8 cellular contexts compared by ENCODE assay signal in the genomic region with DNA sequence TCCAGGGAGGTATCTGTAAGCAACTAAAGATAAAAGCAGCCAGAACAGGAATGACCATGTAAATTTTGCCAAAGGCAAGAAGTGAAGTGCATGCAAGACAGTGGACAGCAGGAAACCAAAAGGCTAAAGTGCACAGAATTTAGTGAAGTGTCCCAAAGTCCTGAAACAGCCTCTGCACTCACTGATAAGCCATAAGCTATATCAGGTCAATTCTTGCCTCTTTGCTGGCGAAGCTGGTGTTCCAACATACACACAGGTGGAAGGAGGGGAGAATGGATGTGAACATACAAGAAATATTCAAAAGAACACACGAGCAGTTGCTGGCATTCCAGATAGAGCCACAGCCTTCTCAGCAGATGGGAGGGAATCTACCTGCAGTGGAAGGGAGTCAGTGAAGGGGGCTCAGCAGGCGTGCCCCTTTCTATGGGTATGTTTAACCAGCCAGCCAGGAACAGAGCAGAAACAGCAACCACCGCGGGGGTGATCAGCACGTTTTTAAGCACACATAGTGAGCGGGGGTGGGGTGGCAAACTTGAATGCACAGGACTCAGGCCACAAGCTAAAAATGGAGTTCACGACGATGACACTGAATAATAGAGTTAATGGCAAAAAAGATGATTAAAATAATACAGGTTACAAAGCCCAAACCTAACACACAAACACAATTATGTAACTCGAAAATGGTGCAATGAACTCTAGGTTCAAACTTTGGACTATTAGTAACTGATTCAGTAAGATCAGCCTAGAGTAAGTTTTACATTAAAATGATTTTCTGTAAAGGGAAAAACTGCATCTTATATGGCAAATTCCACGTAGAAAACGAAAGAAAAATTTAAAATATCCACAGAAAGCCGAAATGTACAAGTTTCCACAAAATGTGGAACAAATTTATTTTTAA. TPM values are rescaled to one million over a fixed set of nuclear protein-coding genes. Genes with fewer than 3 reads are reported as not detected.
DNase-seq lines count a peak whose midpoint lies in the region; ATAC-seq and TF ChIP-seq lines count a peak whose summit lies in the region.

No MANE protein-coding gene starts in this region.

- peaks cover 27% of the 10 kb centered on the region for H3K36me3 Mint-ChIP-seq in osteocyte (ENCODE audit: unreplicated experiment)

- POLR2A ChIA-PET in BJ (lab: Charles Lee) = no interaction called here

- peak overlapping the region; percentile 88 for H3K27ac Mint-ChIP-seq in osteocyte (ENCODE audit: unreplicated experiment)

- TF ChIP-seq CTCF in BJ (IDR thresholded peaks at IDR 0.05; ENCODE audit: insufficient read depth, low read depth, low read length) = no peak
- TF ChIP-seq CTCF in fibroblast of villous mesenchyme (IDR thresholded peaks at IDR 0.05; ENCODE audit: insufficient read depth, low read depth, low read length) = no peak
- no peak for TF ChIP-seq CTCF in osteocyte (IDR thresholded peaks at IDR 0.05)

- no peak for DNase-seq in BJ (ENCODE audit: low read depth)
- peak; percentile 6 for DNase-seq in HuH-7 (ENCODE audit: low spot score)
- DNase-seq in activated CD8-positive, alpha-beta memory T cell treated with anti-CD3 and anti-CD28 coated beads, Interleukin-2, amount 50 U/mL, for 4 hours = peak; percentile 44
- DNase-seq in fibroblast of villous mesenchyme (ENCODE audit: low read depth) = peak; percentile 21
- no peak for DNase-seq in osteocyte (ENCODE audit: extremely low spot score, unreplicated experiment)
- no peak for DNase-seq in stimulated activated naive CD4-positive, alpha-beta T cell treated with Interleukin-2 at 50 U/mL for 16 hours (lab: John Stamatoyannopoulos, UW)
- DNase-seq in middle frontal gyrus (ENCODE audit: extremely low spot score, low spot score) = no peak

- ATAC-seq in HG02759 (IDR thresholded peaks at IDR 0.05; ENCODE audit: unreplicated experiment) = no peak

- CTCF ChIA-PET in BJ (lab: Yijun Ruan, JAX) = interaction anchor here (0.6 to 0.7 kb wide), 2 partner anchors 21 to 33 kb away, joined by 3 read pairs; no protein-coding TSS in a partner anchor

- no peaks in the 10 kb centered on the region for H3K9me3 Mint-ChIP-seq in osteocyte (ENCODE audit: unreplicated experiment)

- H3K4me3 Mint-ChIP-seq in osteocyte (ENCODE audit: unreplicated experiment) = peak overlapping the region; percentile 88

- H3K4me3 ChIP-seq in BJ (ENCODE audit: low read depth, low read length) = peak overlapping the region; percentile 96
- peak overlapping the region; percentile 89 for H3K4me3 ChIP-seq in fibroblast of villous mesenchyme (ENCODE audit: low read depth, low read length)

- H3K4me1 Mint-ChIP-seq in osteocyte (ENCODE audit: unreplicated experiment) = peaks cover 23% of the 10 kb centered on the region

- H3K27me3 Mint-ChIP-seq in osteocyte (ENCODE audit: unreplicated experiment) = no peaks in the 10 kb centered on the region

- no peaks in the 10 kb centered on the region for H3K27me3 ChIP-seq in BJ (ENCODE audit: control insufficient read depth, insufficient read depth, low read length)

- H3K36me3 ChIP-seq in BJ (ENCODE audit: control insufficient read depth, insufficient read depth, low read length) = peaks cover 3% of the 10 kb centered on the region

RNA-seq across cellular contexts. Expression of gene ECI2, which starts 1.2 kb away (rescaled TPM):
- polyA plus RNA-seq in BJ (2011; rRNA removed) = 55.3 and 72.2 TPM in 2 replicates
- polyA minus RNA-seq in BJ (2011; rRNA and poly(A)+ RNA removed) = 24.7 and 26.6 TPM in 2 replicates
- total RNA-seq in fibroblast of villous mesenchyme (84.4 and 85.1 TPM in 2 replicates), osteocyte (34.5 and 37.8 TPM in 2 replicates)

RNA-seq across cellular contexts. Expression of gene FAM217A, which starts 55.3 kb away (rescaled TPM):
- not detected in 2 replicates for polyA plus RNA-seq in BJ (2011; rRNA removed)
- not detected in 2 replicates for polyA minus RNA-seq in BJ (2011; rRNA and poly(A)+ RNA removed)
- not detected in 2 replicates for total RNA-seq in fibroblast of villous mesenchyme
- not detected in 2 replicates for total RNA-seq in osteocyte

Comparison
In these comparisons a context has a peak if more than half of its experiments do, and no peak if none do; other contexts are left out.
1. DNase-seq: peak in HuH-7 (single experiment), activated CD8-positive, alpha-beta memory T cell treated with anti-CD3 and anti-CD28 coated beads, Interleukin-2, amount 50 U/mL, for 4 hours (single experiment) and fibroblast of villous mesenchyme (single experiment); none in BJ (single experiment), osteocyte (single experiment), stimulated activated naive CD4-positive, alpha-beta T cell treated with Interleukin-2 at 50 U/mL for 16 hours (single experiment) and middle frontal gyrus (single experiment).